ENCODE assay signal across 22 cellular contexts in genomic region chr2:38279201-38279600, GRCh38.
DNase-seq lines count a peak whose midpoint lies in the region; ATAC-seq and TF ChIP-seq lines count a peak whose summit lies in the region.
"Had no signal": no experiment of that assay in that cellular context is flagged by ENCODE, and none has a peak within 500 bp of the region (broad histone marks: within the 10 kb centered on the region; RNA-seq: fewer than 3 reads in every experiment).

No MANE protein-coding gene starts in this region.

- peaks cover 46% of the 10 kb centered on the region for H3K27me3 Mint-ChIP-seq in WTC11 (ENCODE audit: low read depth)
- H3K27me3 Mint-ChIP-seq: activated T-cell treated with anti-CD3 and anti-CD28 coated beads, Interleukin-2, amount 50 U/mL, for 24 hours had no signal

- POLR2A ChIA-PET in WTC11 (lab: Charles Lee): no interaction called here

- H3K27ac Mint-ChIP-seq in WTC11: no peak overlapping the region
- H3K27ac Mint-ChIP-seq: activated CD4-positive, alpha-beta T cell treated with anti-CD3 and anti-CD28 coated beads, Interleukin-2, amount 10 ng/mL, durations not matched to agents 7 days and 5 days; activated T-cell treated with anti-CD3 and anti-CD28 coated beads, Interleukin-2, amount 50 U/mL, for 24 hours; stimulated activated naive CD8-positive, alpha-beta T cell treated with anti-CD3 and anti-CD28 coated beads, Interleukin-15, amount 100 ng/mL, for 72 hours had no signal

- ATAC-seq in WTC11 (0 out of 2 replicates have a peak, but pooled peaks have one; percentile 14), HG03469 (IDR thresholded peaks at IDR 0.05; ENCODE audit: unreplicated experiment) (no peak), HG02610 (IDR thresholded peaks at IDR 0.05; ENCODE audit: unreplicated experiment) (no peak), HG02840 (IDR thresholded peaks at IDR 0.05; ENCODE audit: low FRiP score, unreplicated experiment) (no peak), HG03354 (IDR thresholded peaks at IDR 0.05; ENCODE audit: poor library complexity, severe bottlenecking, unreplicated experiment) (no peak)
- ATAC-seq: HepG2; stimulated activated naive CD8-positive, alpha-beta T cell treated with anti-CD3 and anti-CD28 coated beads, Interleukin-15, amount 100 ng/mL, for 72 hours had no signal

- H3K9me3 Mint-ChIP-seq in WTC11: no peaks in the 10 kb centered on the region
- H3K9me3 Mint-ChIP-seq: activated CD4-positive, alpha-beta T cell treated with anti-CD3 and anti-CD28 coated beads, Interleukin-2, amount 10 ng/mL, durations not matched to agents 7 days and 5 days; activated T-cell treated with anti-CD3 and anti-CD28 coated beads, Interleukin-2, amount 50 U/mL, for 24 hours; stimulated activated naive CD8-positive, alpha-beta T cell treated with anti-CD3 and anti-CD28 coated beads, Interleukin-15, amount 100 ng/mL, for 72 hours had no signal

- DNase-seq in Caki2 (ENCODE audit: low read depth) (peak; percentile 77), HT1080 (ENCODE audit: low read depth) (peak; percentile 20), WTC11 (ENCODE audit: low spot score) (no peak), kidney glomerular epithelial cell (lab: John Stamatoyannopoulos, UW) (peak; percentile 91)
- DNase-seq: activated CD4-positive, alpha-beta T cell treated with anti-CD3 and anti-CD28 coated beads, Interleukin-2, amount 10 ng/mL, durations not matched to agents 7 days and 5 days; activated gamma-delta T cell treated with Interleukin-2 at 50 U/mL for 16 hours; activated T-cell treated with anti-CD3 and anti-CD28 coated beads, Interleukin-2, amount 50 U/mL, for 24 hours; dermis blood vessel endothelial cell; DMS53; GF-D8; H7; NCI-H510A; PC-9; SHP77; stimulated activated naive CD8-positive, alpha-beta T cell treated with anti-CD3 and anti-CD28 coated beads, Interleukin-15, amount 100 ng/mL, for 72 hours; thyroid gland had no signal

- peaks cover 40% of the 10 kb centered on the region for H3K4me1 Mint-ChIP-seq in WTC11

- CTCF ChIA-PET in WTC11 (lab: Charles Lee): interaction anchor here (0.8 to 0.9 kb wide), 2 partner anchors 203 to 260 kb away, joined by 3 read pairs; partner anchors contain the start of gene CYP1B1

- in situ Hi-C loops in Caki2 (cut with HindIII; ENCODE audit: low pct_unique_long_range_greater_than_20kb, low sequenced_read_pairs): loop anchor here (25.0 kb wide), 1 partner anchor 458 kb away; no protein-coding TSS in a partner anchor

- H3K4me3 Mint-ChIP-seq in WTC11: no peak overlapping the region
- H3K4me3 Mint-ChIP-seq: activated CD4-positive, alpha-beta T cell treated with anti-CD3 and anti-CD28 coated beads, Interleukin-2, amount 10 ng/mL, durations not matched to agents 7 days and 5 days; activated T-cell treated with anti-CD3 and anti-CD28 coated beads, Interleukin-2, amount 50 U/mL, for 24 hours; nephron; stimulated activated naive CD8-positive, alpha-beta T cell treated with anti-CD3 and anti-CD28 coated beads, Interleukin-15, amount 100 ng/mL, for 72 hours had no signal

- TF ChIP-seq CTCF in WTC11 (IDR thresholded peaks at IDR 0.05): no peak

- H3K36me3 Mint-ChIP-seq in WTC11: 0 out of 2 replicates have a peak, but pooled peaks cover 6% of the 10 kb centered on the region

TF ChIP-seq in WTC11, 78 proteins besides CTCF, POLR2A, EP300 and RAD21:
- TF ChIP-seq HMGA2 (CRISPR knock-in tag; IDR thresholded peaks at IDR 0.05) (no peak), NR1H2 (CRISPR knock-in tag; IDR thresholded peaks at IDR 0.05) (no peak), E2F1 (CRISPR knock-in tag; IDR thresholded peaks at IDR 0.05) (no peak), ZNF416 (CRISPR knock-in tag; IDR thresholded peaks at IDR 0.05) (no peak), PRRX2 (CRISPR knock-in tag; IDR thresholded peaks at IDR 0.05) (no peak), ZNF138 (CRISPR knock-in tag; conservative IDR thresholded peaks at IDR 0.05) (no peak), FOXK1 (CRISPR knock-in tag; IDR thresholded peaks at IDR 0.05) (no peak), ATF2 (CRISPR knock-in tag; IDR thresholded peaks at IDR 0.05; ENCODE audit: borderline replicate concordance, low read depth) (no peak), JAZF1 (CRISPR knock-in tag; IDR thresholded peaks at IDR 0.05) (no peak), AFF4 (CRISPR knock-in tag; IDR thresholded peaks at IDR 0.05; ENCODE audit: borderline replicate concordance) (no peak), SOX15 (CRISPR knock-in tag; IDR thresholded peaks at IDR 0.05) (no peak), NFYB (CRISPR knock-in tag; conservative IDR thresholded peaks at IDR 0.05; ENCODE audit: low read depth) (no peak)
TF ChIP-seq in WTC11: peak in this region for 0.
